ENCODE assay signal across 1 cellular context in genomic region chr19:10389863-10390262, GRCh38.
TF ChIP-seq lines count a peak whose summit lies in the region.

No MANE protein-coding gene starts in this region.

TF ChIP-seq in endothelial cell of umbilical vein, 7 proteins besides CTCF, POLR2A, EP300 and RAD21:
- TF ChIP-seq EZH2 (IDR thresholded peaks at IDR 0.05; ENCODE audit: borderline replicate concordance, low read depth, low read length, severe bottlenecking) (no peak), POLR2AphosphoS5 (IDR thresholded peaks at IDR 0.05; ENCODE audit: insufficient read depth, low read depth, low read length) (no peak), MAX (IDR thresholded peaks at IDR 0.05; ENCODE audit: insufficient read depth, insufficient read length) (no peak), JUN (IDR thresholded peaks at IDR 0.05; ENCODE audit: borderline replicate concordance, insufficient read depth, insufficient read length, low read depth) (no peak), MYC (IDR thresholded peaks at IDR 0.05; ENCODE audit: low read depth, low read length) (no peak), FOS (IDR thresholded peaks at IDR 0.05; ENCODE audit: borderline replicate concordance, insufficient read depth, low read length) (no peak), GATA2 (IDR thresholded peaks at IDR 0.05; ENCODE audit: insufficient read depth, insufficient read length, low read depth, low read length) (no peak)
